In genomic region chr4:76192221-76192620, GRCh38 we compare ENCODE assay signal across 12 cellular contexts. TPM values are rescaled to one million over a fixed set of nuclear protein-coding genes. Genes with fewer than 3 reads are reported as not detected.
A peak's percentile ranks its signal among the peaks of the same experiment; 100 is the strongest.
DNase-seq lines count a peak whose midpoint lies in the region; ATAC-seq and TF ChIP-seq lines count a peak whose summit lies in the region.
"Had no signal": no experiment of that assay in that cellular context is flagged by ENCODE, and none has a peak within 500 bp of the region (broad histone marks: within the 10 kb centered on the region; RNA-seq: fewer than 3 reads in every experiment).

No MANE protein-coding gene starts in this region.

- ATAC-seq in naive thymus-derived CD8-positive, alpha-beta T cell = no peak

- TF ChIP-seq CTCF in endothelial cell (IDR thresholded peaks at IDR 0.05; ENCODE audit: unreplicated experiment) (no peak), nephron (IDR thresholded peaks at IDR 0.05; ENCODE audit: unreplicated experiment in 3 of 3) (no peak), Peyer's patch (IDR thresholded peaks at IDR 0.05) (no peak)

- POLR2A ChIA-PET in naive thymus-derived CD8-positive, alpha-beta T cell (lab: Charles Lee) = no interaction called here

- no peak for TF ChIP-seq POLR2A in Peyer's patch (IDR thresholded peaks at IDR 0.05)

- no peaks in the 10 kb centered on the region for H3K9me3 ChIP-seq in Peyer's patch

- no peaks in the 10 kb centered on the region for H3K27me3 ChIP-seq in Peyer's patch

- H3K9me3 Mint-ChIP-seq in endothelial cell (ENCODE audit: unreplicated experiment) (no peaks in the 10 kb centered on the region), nephron (peaks cover 16% of the 10 kb centered on the region)
- H3K9me3 Mint-ChIP-seq in naive thymus-derived CD8-positive, alpha-beta T cell = peaks cover 0 to 14% (median 9%) of the 10 kb centered on the region in 9 donors

- H3K4me3 Mint-ChIP-seq in endothelial cell (ENCODE audit: unreplicated experiment) (peak overlapping the region; percentile 71), nephron (no peak overlapping the region)
- H3K4me3 Mint-ChIP-seq in naive thymus-derived CD8-positive, alpha-beta T cell = no peak overlapping the region

- peaks cover 7% of the 10 kb centered on the region for H3K4me1 Mint-ChIP-seq in endothelial cell (ENCODE audit: unreplicated experiment)
- peaks cover 25% of the 10 kb centered on the region for H3K4me1 Mint-ChIP-seq in nephron
- peaks cover 8 to 28% (median 25%) of the 10 kb centered on the region in 4 donors for H3K4me1 Mint-ChIP-seq in naive thymus-derived CD8-positive, alpha-beta T cell

- peaks cover 3% of the 10 kb centered on the region for H3K27me3 Mint-ChIP-seq in endothelial cell (ENCODE audit: unreplicated experiment)
- H3K27me3 Mint-ChIP-seq in nephron (ENCODE audit: low read depth) = no peaks in the 10 kb centered on the region
- H3K27me3 Mint-ChIP-seq in naive thymus-derived CD8-positive, alpha-beta T cell = no peaks in the 10 kb centered on the region

- H3K36me3 ChIP-seq in Peyer's patch = peaks cover 0 to 53% (median 0%) of the 10 kb centered on the region in 3 donors

- peak overlapping the region in 1 of 4 donors; percentile 32 for H3K27ac ChIP-seq in Peyer's patch
- H3K27ac ChIP-seq: C4-2B, KMS-11 had no signal

- H3K36me3 Mint-ChIP-seq in endothelial cell (ENCODE audit: low read depth, unreplicated experiment) (peaks cover 40% of the 10 kb centered on the region), nephron (ENCODE audit: low read depth) (peaks cover 60% of the 10 kb centered on the region)
- H3K36me3 Mint-ChIP-seq in naive thymus-derived CD8-positive, alpha-beta T cell = peaks cover 20 to 65% (median 44%) of the 10 kb centered on the region in 3 donors

- H3K4me3 ChIP-seq in Peyer's patch = no peak overlapping the region

- H3K27ac Mint-ChIP-seq in endothelial cell (ENCODE audit: unreplicated experiment) (no peak overlapping the region), nephron (peak overlapping the region in 2 of 3 experiments; percentile 29 to 69)
- peak overlapping the region in 1 of 10 donors; percentile 32 for H3K27ac Mint-ChIP-seq in naive thymus-derived CD8-positive, alpha-beta T cell

- DNase-seq in CD1c-positive myeloid dendritic cell (ENCODE audit: extremely low spot score) (peak; percentile 56), NCI-H446 treated with DMSO at 0.1 percent for 48 hours (lab: John Stamatoyannopoulos, UW) (peak; percentile 39), endothelial cell (ENCODE audit: low spot score) (no peak), NCI-H345 (lab: John Stamatoyannopoulos, UW) (no peak), Peyer's patch (no peak)
- no peak for DNase-seq in naive thymus-derived CD8-positive, alpha-beta T cell
- DNase-seq: EL, NCI-H187, NCI-H774 had no signal

- H3K4me1 ChIP-seq in Peyer's patch = peaks cover 0 to 39% (median 6%) of the 10 kb centered on the region in 4 donors

RNA-seq across cellular contexts. Expression of gene SCARB2, which starts 21.4 kb away (rescaled TPM):
- 181 TPM for total RNA-seq in endothelial cell (ENCODE audit: unreplicated experiment)
- 10 to 100 TPM; 23.2 to 25.8 TPM for total RNA-seq in naive thymus-derived CD8-positive, alpha-beta T cell
- 10 to 100 TPM; 11.0 to 14.3 (median 14.0) TPM for polyA plus RNA-seq in naive thymus-derived CD8-positive, alpha-beta T cell
- 100 to 1,000 TPM in 3 of 4 donors, 10 to 100 TPM in 1; 40.4 to 225 (median 170) TPM for total RNA-seq in Peyer's patch

RNA-seq across cellular contexts. Expression of gene NUP54, which starts 44.0 kb away (rescaled TPM):
- 44.2 TPM for total RNA-seq in endothelial cell (ENCODE audit: unreplicated experiment)
- total RNA-seq in naive thymus-derived CD8-positive, alpha-beta T cell = 10 to 100 TPM; 50.8 to 59.9 TPM
- polyA plus RNA-seq in naive thymus-derived CD8-positive, alpha-beta T cell = 10 to 100 TPM; 36.8 to 40.0 (median 37.8) TPM
- total RNA-seq in Peyer's patch = 10 to 100 TPM; 15.6 to 32.2 (median 23.9) TPM

RNA-seq across cellular contexts. Expression of gene FAM47E, which starts 59.3 kb away (rescaled TPM):
- total RNA-seq in endothelial cell (ENCODE audit: unreplicated experiment) = 1.1 TPM
- 1 to 10 TPM in 1 of 2 experiments, under 1 TPM in 1; 0.60 to 1.3 TPM for total RNA-seq in naive thymus-derived CD8-positive, alpha-beta T cell
- polyA plus RNA-seq in naive thymus-derived CD8-positive, alpha-beta T cell = under 1 TPM in 1 of 3 donors, not detected in 2; 0.64 TPM
- total RNA-seq in Peyer's patch = 10 to 100 TPM in 1 of 4 donors, 1 to 10 TPM in 2, under 1 TPM in 1; 0.83 to 13.9 (median 7.6) TPM

Comparison
In these comparisons a context has a peak if more than half of its experiments do, and no peak if none do; other contexts are left out.
1. DNase-seq: peak in CD1c-positive myeloid dendritic cell (single experiment) and NCI-H446 treated with DMSO at 0.1 percent for 48 hours (single experiment); none in endothelial cell (single experiment), naive thymus-derived CD8-positive, alpha-beta T cell (0 of 10), NCI-H345 (single experiment) and Peyer's patch (0 of 3).